In the genomic region with DNA sequence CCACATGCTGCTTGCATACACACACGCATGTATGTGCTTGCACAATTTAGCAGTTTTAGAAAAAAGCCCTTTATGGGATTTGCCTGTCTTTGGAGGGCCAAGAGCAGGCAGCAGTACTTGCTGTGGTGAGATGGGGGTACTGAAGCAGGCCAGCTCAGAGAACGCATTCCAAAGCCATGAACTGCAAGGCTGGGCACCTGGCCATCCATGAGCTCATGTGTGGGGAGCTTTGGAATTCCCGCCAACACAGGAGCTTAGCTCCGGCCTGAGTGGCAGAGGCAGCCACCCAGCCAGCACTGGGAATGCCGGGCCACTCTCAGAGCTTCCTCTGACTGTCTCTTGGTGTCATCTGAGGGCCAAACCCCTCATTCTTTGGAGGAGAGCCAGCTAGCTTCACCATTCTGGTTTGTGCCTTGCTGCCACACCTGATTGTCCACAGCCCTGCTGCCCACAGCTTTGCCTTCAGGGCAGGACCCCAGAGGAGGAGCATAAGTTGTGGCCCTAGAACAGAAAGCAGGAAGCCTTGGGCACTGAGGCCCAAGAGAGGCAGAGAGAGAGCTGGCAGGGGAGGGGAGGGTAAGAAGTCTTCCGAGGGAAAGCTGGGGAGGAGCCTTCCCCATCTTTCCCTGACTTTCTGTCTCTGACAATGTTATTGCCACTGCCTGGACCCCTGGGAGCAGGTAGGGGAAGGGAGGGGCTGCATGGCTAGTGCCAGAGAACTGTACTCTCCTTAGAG, we compare ENCODE assay signal across 8 cellular contexts.
DNase-seq lines count a peak whose midpoint lies in the region; ATAC-seq, FAIRE-seq and TF ChIP-seq lines count a peak whose summit lies in the region.

No MANE protein-coding gene starts in this region.

- no peaks in the 10 kb centered on the region for H3K9me3 ChIP-seq in SJSA1 (replicated peaks)
- no peaks in the 10 kb centered on the region for H3K9me3 ChIP-seq in gastroesophageal sphincter

- DNase-seq in EL: peak; percentile 99
- peak; percentile 94 to 97 for DNase-seq in SJSA1 (ENCODE audit: low read depth in 1 of 2, low spot score in 2 of 2)
- DNase-seq in posterior cingulate gyrus: peak; percentile 54 to 95 (median 70)
- no peak for DNase-seq in GM12892 (ENCODE audit: insufficient read length)
- DNase-seq in NCI-H187 treated with DMSO at 0.1 percent for 48 hours (lab: John Stamatoyannopoulos, UW): no peak

- H3K4me3 ChIP-seq in SJSA1 (no peak overlapping the region), gastroesophageal sphincter (no peak overlapping the region)

- H3K27me3 ChIP-seq in SJSA1 (replicated peaks): no peaks in the 10 kb centered on the region
- peaks cover 89% of the 10 kb centered on the region for H3K27me3 ChIP-seq in gastroesophageal sphincter

- intact Hi-C loops in posterior cingulate gyrus (cut with DNase I): no loop called here

- H3K36me3 ChIP-seq in SJSA1: no peaks in the 10 kb centered on the region
- H3K36me3 ChIP-seq in gastroesophageal sphincter: no peaks in the 10 kb centered on the region

- TF ChIP-seq CTCF in gastroesophageal sphincter (IDR thresholded peaks at IDR 0.05): peak in 3 of 4 experiments; percentile 35 to 61 (median 35)

- ATAC-seq in gastroesophageal sphincter: peak; percentile 93
- no peak for ATAC-seq in GM21528 (IDR thresholded peaks at IDR 0.05; ENCODE audit: low FRiP score, unreplicated experiment)
- no peak for ATAC-seq in HG02588 (IDR thresholded peaks at IDR 0.05; ENCODE audit: unreplicated experiment)

- WGBS in gastroesophageal sphincter (ENCODE audit: low coverage in 1 of 2), 2 donors: 12% methylated on average over 5 of the region's 6 CpGs; no CpG with 5 or more reads in 1 of the 2 donors

- H3K4me1 ChIP-seq in SJSA1 (replicated peaks) (peaks cover 36% of the 10 kb centered on the region), gastroesophageal sphincter (peaks cover 0 to 43% (median 11%) of the 10 kb centered on the region in 3 donors)

- H3K27ac ChIP-seq in SJSA1 (peak overlapping the region; percentile 39), gastroesophageal sphincter (peak overlapping the region in 3 of 4 donors; percentile 55 to 59 (median 55))

- FAIRE-seq in GM12892 (lab: Jason Lieb, UNC): no peak

- no peak for TF ChIP-seq EP300 in gastroesophageal sphincter (IDR thresholded peaks at IDR 0.05)

- TF ChIP-seq POLR2A in gastroesophageal sphincter (IDR thresholded peaks at IDR 0.05) (no peak), GM12892 (IDR thresholded peaks at IDR 0.05; ENCODE audit: low read depth, low read length) (no peak)

Comparison
In these comparisons a context has a peak if more than half of its experiments do, and no peak if none do; other contexts are left out.
1. DNase-seq: peak in EL (single experiment), SJSA1 (2 of 2) and posterior cingulate gyrus (10 of 10); none in GM12892 (single experiment) and NCI-H187 treated with DMSO at 0.1 percent for 48 hours (single experiment).